In genomic region chr20:37501940-37502339, GRCh38 we compare ENCODE assay signal across 16 cellular contexts. TPM values are rescaled to one million over a fixed set of nuclear protein-coding genes. Genes with fewer than 3 reads are reported as not detected.
DNase-seq lines count a peak whose midpoint lies in the region; ATAC-seq lines count a peak whose summit lies in the region.
"Had no signal": no experiment of that assay in that cellular context is flagged by ENCODE, and none has a peak within 500 bp of the region (broad histone marks: within the 10 kb centered on the region; RNA-seq: fewer than 3 reads in every experiment).

No MANE protein-coding gene starts in this region.

- no peak overlapping the region for H3K27ac Mint-ChIP-seq in stimulated activated effector memory CD8-positive, alpha-beta T cell treated with anti-CD3 and anti-CD28 coated beads, Interleukin-12 subunit alpha, Interleukin-12 subunit beta, amount 100 ng/mL, for 72 hours
- H3K27ac Mint-ChIP-seq: activated naive CD8-positive, alpha-beta T cell treated with anti-CD3 and anti-CD28 coated beads, Interleukin-2, amount 10 ng/mL, durations not matched to agents 7 days and 5 days; CD4-positive, alpha-beta T cell; nephron progenitor cell had no signal

- no peak overlapping the region for H3K4me3 Mint-ChIP-seq in stimulated activated effector memory CD8-positive, alpha-beta T cell treated with anti-CD3 and anti-CD28 coated beads, Interleukin-12 subunit alpha, Interleukin-12 subunit beta, amount 100 ng/mL, for 72 hours
- H3K4me3 Mint-ChIP-seq: activated naive CD8-positive, alpha-beta T cell treated with anti-CD3 and anti-CD28 coated beads, Interleukin-2, amount 10 ng/mL, durations not matched to agents 7 days and 5 days; CD4-positive, alpha-beta T cell; nephron progenitor cell had no signal

- DNase-seq in NCI-H187 treated with DMSO at 0.1 percent for 48 hours (lab: John Stamatoyannopoulos, UW), result peak; percentile 64
- no peak for DNase-seq in NCI-H187 (lab: John Stamatoyannopoulos, UW)
- peak; percentile 89 for DNase-seq in NCI-H510A treated with DMSO at 0.1 percent for 48 hours (lab: John Stamatoyannopoulos, UW)
- DNase-seq in cerebellum (ENCODE audit: low spot score), result peak; percentile 74
- no peak for DNase-seq in stimulated activated effector memory CD8-positive, alpha-beta T cell treated with anti-CD3 and anti-CD28 coated beads, Interleukin-12 subunit alpha, Interleukin-12 subunit beta, amount 100 ng/mL, for 72 hours (ENCODE audit: low spot score in 2 of 2)
- no peak for DNase-seq in NCI-H1694 (lab: John Stamatoyannopoulos, UW)
- DNase-seq in central memory CD4-positive, alpha-beta T cell, result no peak
- DNase-seq: activated CD4-positive, alpha-beta T cell treated with anti-CD3 and anti-CD28 coated beads, Interleukin-2, amount 50 U/mL, for 1 hour; activated naive CD8-positive, alpha-beta T cell treated with anti-CD3 and anti-CD28 coated beads, Interleukin-2, amount 10 ng/mL, durations not matched to agents 7 days and 5 days; activated T-cell treated with anti-CD3 and anti-CD28 coated beads, Interleukin-2, amount 50 U/mL, for 1 hour; caudate nucleus; mammary epithelial cell; nephron progenitor cell; Right ventricle myocardium superior had no signal

- no peaks in the 10 kb centered on the region for H3K36me3 Mint-ChIP-seq in stimulated activated effector memory CD8-positive, alpha-beta T cell treated with anti-CD3 and anti-CD28 coated beads, Interleukin-12 subunit alpha, Interleukin-12 subunit beta, amount 100 ng/mL, for 72 hours
- H3K36me3 Mint-ChIP-seq: activated naive CD8-positive, alpha-beta T cell treated with anti-CD3 and anti-CD28 coated beads, Interleukin-2, amount 10 ng/mL, durations not matched to agents 7 days and 5 days had no signal

- H3K4me1 Mint-ChIP-seq in stimulated activated effector memory CD8-positive, alpha-beta T cell treated with anti-CD3 and anti-CD28 coated beads, Interleukin-12 subunit alpha, Interleukin-12 subunit beta, amount 100 ng/mL, for 72 hours, result no peaks in the 10 kb centered on the region
- H3K4me1 Mint-ChIP-seq: activated naive CD8-positive, alpha-beta T cell treated with anti-CD3 and anti-CD28 coated beads, Interleukin-2, amount 10 ng/mL, durations not matched to agents 7 days and 5 days; nephron progenitor cell had no signal

- no peaks in the 10 kb centered on the region for H3K9me3 Mint-ChIP-seq in stimulated activated effector memory CD8-positive, alpha-beta T cell treated with anti-CD3 and anti-CD28 coated beads, Interleukin-12 subunit alpha, Interleukin-12 subunit beta, amount 100 ng/mL, for 72 hours
- H3K9me3 Mint-ChIP-seq: activated naive CD8-positive, alpha-beta T cell treated with anti-CD3 and anti-CD28 coated beads, Interleukin-2, amount 10 ng/mL, durations not matched to agents 7 days and 5 days; CD4-positive, alpha-beta T cell; nephron progenitor cell had no signal

- ATAC-seq in stimulated activated effector memory CD8-positive, alpha-beta T cell treated with anti-CD3 and anti-CD28 coated beads, Interleukin-12 subunit alpha, Interleukin-12 subunit beta, amount 100 ng/mL, for 72 hours, result peak; percentile 8
- no peak for ATAC-seq in GM18909 (IDR thresholded peaks at IDR 0.05; ENCODE audit: poor library complexity, unreplicated experiment)

RNA-seq across cellular contexts. Expression of gene NNAT, which starts 19.1 kb away (rescaled TPM):
- total RNA-seq in cerebellum, result 629 TPM
- total RNA-seq: CD4-positive, alpha-beta T cell; Right ventricle myocardium superior had no signal

RNA-seq across cellular contexts. Expression of gene BLCAP, which starts 25.7 kb away (rescaled TPM):
- total RNA-seq in cerebellum, result 107 TPM

Comparison
In these comparisons a context has a peak if more than half of its experiments do, and no peak if none do; other contexts are left out.
1. DNase-seq: peak in NCI-H187 treated with DMSO at 0.1 percent for 48 hours (single experiment), NCI-H510A treated with DMSO at 0.1 percent for 48 hours (single experiment) and cerebellum (single experiment); none in NCI-H187 (0 of 2), stimulated activated effector memory CD8-positive, alpha-beta T cell treated with anti-CD3 and anti-CD28 coated beads, Interleukin-12 subunit alpha, Interleukin-12 subunit beta, amount 100 ng/mL, for 72 hours (0 of 2), NCI-H1694 (single experiment) and central memory CD4-positive, alpha-beta T cell (single experiment).